14 cellular contexts compared by ENCODE assay signal in the genomic region with DNA sequence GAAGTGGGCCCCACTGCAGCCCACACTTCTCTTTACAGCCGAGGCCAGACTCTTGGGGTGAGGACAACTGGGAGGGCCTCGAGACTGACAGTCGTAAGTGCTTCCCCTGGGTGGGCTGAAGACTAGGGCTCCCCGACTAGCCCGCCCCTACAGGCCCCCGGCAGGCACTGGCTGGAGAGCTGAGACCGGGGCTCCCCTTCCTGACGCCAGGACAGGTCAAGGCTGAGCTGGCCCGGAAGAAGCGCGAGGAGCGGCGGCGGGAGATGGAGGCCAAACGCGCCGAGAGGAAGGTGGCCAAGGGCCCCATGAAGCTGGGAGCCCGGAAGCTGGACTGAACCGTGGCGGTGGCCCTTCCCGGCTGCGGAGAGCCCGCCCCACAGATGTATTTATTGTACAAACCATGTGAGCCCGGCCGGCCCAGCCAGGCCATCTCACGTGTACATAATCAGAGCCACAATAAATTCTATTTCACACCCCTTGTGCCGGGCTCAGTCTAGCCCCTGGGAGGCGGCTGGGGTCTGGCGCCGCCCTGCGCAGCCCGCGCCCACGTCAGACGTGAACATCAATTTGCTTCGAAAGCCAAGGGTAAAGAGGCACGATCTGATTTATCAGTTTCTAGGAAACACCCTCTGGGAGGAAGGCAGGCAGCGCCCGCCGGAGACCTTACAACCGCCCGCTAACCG. TPM values are rescaled to one million over a fixed set of nuclear protein-coding genes. Genes with fewer than 3 reads are reported as not detected.
A peak's percentile ranks its signal among the peaks of the same experiment; 100 is the strongest.
DNase-seq lines count a peak whose midpoint lies in the region; ATAC-seq and TF ChIP-seq lines count a peak whose summit lies in the region.
"Had no signal": no experiment of that assay in that cellular context is flagged by ENCODE, and none has a peak within 500 bp of the region (broad histone marks: within the 10 kb centered on the region; RNA-seq: fewer than 3 reads in every experiment).

No MANE protein-coding gene starts in this region.

- DNase-seq in 8988T, result peak; percentile 34
- DNase-seq in activated CD8-positive, alpha-beta T cell treated with anti-CD3 and anti-CD28 coated beads, Interleukin-2, amount 10 ng/mL, durations not matched to agents 7 days and 5 days, result no peak
- no peak for DNase-seq in mesenchymal stem cell
- DNase-seq in BE2C, result no peak
- no peak for DNase-seq in GDM1 (lab: John Stamatoyannopoulos, UW)
- DNase-seq: activated CD8-positive, alpha-beta memory T cell treated with anti-CD3 and anti-CD28 coated beads, Interleukin-2, amount 50 U/mL, for 48 hours; C1 segment of cervical spinal cord; NCI-H1417; NCI-H510A treated with DMSO at 0.1 percent for 48 hours; stimulated activated CD4-positive, alpha-beta T cell treated with anti-CD3 and anti-CD28 coated beads, Interleukin-4, amount 100 ng/mL, for 1 hour had no signal

- H3K4ac ChIP-seq in mesenchymal stem cell (ENCODE audit: low read depth in 1 of 2, low read length in 2 of 2), result no peak overlapping the region

- H3K9me3 ChIP-seq in ES-I3 (ENCODE audit: control insufficient read depth, insufficient read depth, low read length) (no peaks in the 10 kb centered on the region), mesenchymal stem cell (ENCODE audit: control insufficient read depth, low read length) (no peaks in the 10 kb centered on the region), BE2C (no peaks in the 10 kb centered on the region)

- no peak overlapping the region for H3K27ac ChIP-seq in mesenchymal stem cell (ENCODE audit: low read length, poor library complexity, severe bottlenecking)

- no peak overlapping the region for H3K14ac ChIP-seq in mesenchymal stem cell (ENCODE audit: low read length in 2 of 2)

- no peak overlapping the region for H2AK5ac ChIP-seq in mesenchymal stem cell (ENCODE audit: low read length, severe bottlenecking)

- H3K27me3 ChIP-seq in mesenchymal stem cell (ENCODE audit: control insufficient read depth in 1 of 2, insufficient read depth in 1 of 2, low read length in 2 of 2), result no peaks in the 10 kb centered on the region
- no peaks in the 10 kb centered on the region for H3K27me3 ChIP-seq in BE2C

- H3K4me3 Mint-ChIP-seq in activated CD8-positive, alpha-beta T cell treated with anti-CD3 and anti-CD28 coated beads, Interleukin-2, amount 10 ng/mL, durations not matched to agents 7 days and 5 days, result peak overlapping the region; percentile 28
- H3K4me3 Mint-ChIP-seq: stimulated activated naive CD8-positive, alpha-beta T cell treated with anti-CD3 and anti-CD28 coated beads, Interleukin-15, Interleukin-2, amounts not matched to agents 100 ng/mL and 50 ng/mL, for 24 hours had no signal

- H3K4me1 ChIP-seq in ES-I3 (ENCODE audit: insufficient read depth, low read length) (no peaks in the 10 kb centered on the region; the same call in 1 of the 2 replicates), mesenchymal stem cell (ENCODE audit: control insufficient read depth, insufficient read depth, low read depth, low read length) (peaks cover 30% of the 10 kb centered on the region), BE2C (no peaks in the 10 kb centered on the region)

- H2BK15ac ChIP-seq in mesenchymal stem cell (ENCODE audit: low read depth, poor library complexity, severe bottlenecking), result no peak overlapping the region

- H4K91ac ChIP-seq in mesenchymal stem cell (ENCODE audit: low read length), result no peak overlapping the region

- H3K23ac ChIP-seq in mesenchymal stem cell (ENCODE audit: low read length in 2 of 2), result no peak overlapping the region

- 91% methylated on average over 43 of the region's 43 CpGs for WGBS in mesenchymal stem cell

- H3K4me3 ChIP-seq in mesenchymal stem cell (ENCODE audit: insufficient read depth in 1 of 2, low read depth in 1 of 2, low read length in 2 of 2), result no peak overlapping the region
- no peak overlapping the region for H3K4me3 ChIP-seq in BE2C (ENCODE audit: low read depth, low read length)

- H2BK5ac ChIP-seq in mesenchymal stem cell (ENCODE audit: low read depth, low read length, poor library complexity, severe bottlenecking), result no peak overlapping the region

- peak overlapping the region; percentile 64 for H4K8ac ChIP-seq in mesenchymal stem cell (ENCODE audit: low read length)

- no peaks in the 10 kb centered on the region for H3K27me3 Mint-ChIP-seq in activated CD8-positive, alpha-beta T cell treated with anti-CD3 and anti-CD28 coated beads, Interleukin-2, amount 10 ng/mL, durations not matched to agents 7 days and 5 days (ENCODE audit: low read depth)
- H3K27me3 Mint-ChIP-seq: stimulated activated naive CD8-positive, alpha-beta T cell treated with anti-CD3 and anti-CD28 coated beads, Interleukin-15, Interleukin-2, amounts not matched to agents 100 ng/mL and 50 ng/mL, for 24 hours had no signal

- POLR2A ChIA-PET in activated CD8-positive, alpha-beta T cell treated with anti-CD3 and anti-CD28 coated beads, Interleukin-2, amount 10 ng/mL, durations not matched to agents 7 days and 5 days (lab: Charles Lee), result interaction anchor here (1.1 to 3.2 kb wide), 2 partner anchors 13 to 27 kb away, joined by 3 to 12 read pairs; a partner anchor contains a TSS

- H3K18ac ChIP-seq in mesenchymal stem cell (ENCODE audit: low read depth in 1 of 2, low read length in 2 of 2), result no peak overlapping the region

- H2BK12ac ChIP-seq in mesenchymal stem cell (ENCODE audit: low read length in 2 of 2), result no peak overlapping the region

- CTCF ChIA-PET in activated CD8-positive, alpha-beta T cell treated with anti-CD3 and anti-CD28 coated beads, Interleukin-2, amount 10 ng/mL, durations not matched to agents 7 days and 5 days (lab: Charles Lee), result interaction anchor here (1.1 to 1.4 kb wide), 3 partner anchors 14 to 56 kb away, joined by 3 to 4 read pairs (median 3); no protein-coding TSS in a partner anchor

- no peak overlapping the region for H2BK120ac ChIP-seq in mesenchymal stem cell (ENCODE audit: low read depth, low read length)

- H3K79me1 ChIP-seq in mesenchymal stem cell (replicated peaks; ENCODE audit: low read length, poor library complexity, severe bottlenecking), result peaks cover 5% of the 10 kb centered on the region

- no peak overlapping the region for H3K27ac Mint-ChIP-seq in activated CD8-positive, alpha-beta T cell treated with anti-CD3 and anti-CD28 coated beads, Interleukin-2, amount 10 ng/mL, durations not matched to agents 7 days and 5 days
- H3K27ac Mint-ChIP-seq: stimulated activated naive CD8-positive, alpha-beta T cell treated with anti-CD3 and anti-CD28 coated beads, Interleukin-15, Interleukin-2, amounts not matched to agents 100 ng/mL and 50 ng/mL, for 24 hours had no signal

- H3K4me1 Mint-ChIP-seq in activated CD8-positive, alpha-beta T cell treated with anti-CD3 and anti-CD28 coated beads, Interleukin-2, amount 10 ng/mL, durations not matched to agents 7 days and 5 days (ENCODE audit: low read depth), result peaks cover 17% of the 10 kb centered on the region

- H2AFZ ChIP-seq in mesenchymal stem cell (ENCODE audit: low read depth, low read length), result no peak overlapping the region

- H3K9ac ChIP-seq in ES-I3 (ENCODE audit: low read depth, low read length), result peak overlapping the region; percentile 73; the same call in 1 of the 2 replicates
- no peak overlapping the region for H3K9ac ChIP-seq in mesenchymal stem cell (ENCODE audit: low read length)

- no peak overlapping the region for H3K4me2 ChIP-seq in mesenchymal stem cell (ENCODE audit: low read length, poor library complexity, severe bottlenecking)

- H3K36me3 ChIP-seq in ES-I3 (ENCODE audit: insufficient read depth, low read length) (no peaks in the 10 kb centered on the region; the same call in 1 of the 2 replicates), mesenchymal stem cell (ENCODE audit: control insufficient read depth in 1 of 2, insufficient read depth in 2 of 2, low read depth in 1 of 2, low read length in 2 of 2) (peaks cover 61 to 75% of the 10 kb centered on the region in 2 experiments), BE2C (no peaks in the 10 kb centered on the region)

- no peak for ATAC-seq in activated CD8-positive, alpha-beta T cell treated with anti-CD3 and anti-CD28 coated beads, Interleukin-2, amount 10 ng/mL, durations not matched to agents 7 days and 5 days
- no peak for ATAC-seq in HG03159 (IDR thresholded peaks at IDR 0.05; ENCODE audit: unreplicated experiment)
- no peak for ATAC-seq in GM21529 (IDR thresholded peaks at IDR 0.05; ENCODE audit: unreplicated experiment)

- no peaks in the 10 kb centered on the region for H3K9me3 Mint-ChIP-seq in activated CD8-positive, alpha-beta T cell treated with anti-CD3 and anti-CD28 coated beads, Interleukin-2, amount 10 ng/mL, durations not matched to agents 7 days and 5 days (ENCODE audit: insufficient read depth)
- H3K9me3 Mint-ChIP-seq: stimulated activated naive CD8-positive, alpha-beta T cell treated with anti-CD3 and anti-CD28 coated beads, Interleukin-15, Interleukin-2, amounts not matched to agents 100 ng/mL and 50 ng/mL, for 24 hours had no signal

- TF ChIP-seq CTCF in BE2C (IDR thresholded peaks at IDR 0.05; ENCODE audit: low read depth, low read length), result no peak

- H3K36me3 Mint-ChIP-seq in activated CD8-positive, alpha-beta T cell treated with anti-CD3 and anti-CD28 coated beads, Interleukin-2, amount 10 ng/mL, durations not matched to agents 7 days and 5 days (ENCODE audit: low read depth), result peaks cover 16% of the 10 kb centered on the region

RNA-seq across cellular contexts. Expression of a gene that starts 13.5 kb away (rescaled TPM):
- 10 to 100 TPM; 68.0 to 69.5 TPM for total RNA-seq in activated CD8-positive, alpha-beta T cell treated with anti-CD3 and anti-CD28 coated beads, Interleukin-2, amount 10 ng/mL, durations not matched to agents 7 days and 5 days
- polyA plus RNA-seq in mesenchymal stem cell (2013, experiment 1 of 2), result 114 TPM
- polyA plus RNA-seq in mesenchymal stem cell (2013, experiment 2 of 2), result 115 TPM
- 66.9 TPM for polyA plus RNA-seq in BE2C (2012; ENCODE audit: insufficient read depth, insufficient read length, low read depth)

RNA-seq across cellular contexts. Expression of a gene that starts 19.8 kb away (rescaled TPM):
- total RNA-seq in activated CD8-positive, alpha-beta T cell treated with anti-CD3 and anti-CD28 coated beads, Interleukin-2, amount 10 ng/mL, durations not matched to agents 7 days and 5 days, result 10 to 100 TPM; 64.7 to 70.8 TPM
- 52.8 TPM for polyA plus RNA-seq in mesenchymal stem cell (2013, experiment 1 of 2)
- polyA plus RNA-seq in mesenchymal stem cell (2013, experiment 2 of 2), result 46.9 TPM
- 99.8 TPM for polyA plus RNA-seq in BE2C (2012; ENCODE audit: insufficient read depth, insufficient read length, low read depth)

RNA-seq across cellular contexts. Expression of a gene that starts 31.9 kb away (rescaled TPM):
- 10 to 100 TPM; 39.2 to 40.7 TPM for total RNA-seq in activated CD8-positive, alpha-beta T cell treated with anti-CD3 and anti-CD28 coated beads, Interleukin-2, amount 10 ng/mL, durations not matched to agents 7 days and 5 days
- polyA plus RNA-seq in mesenchymal stem cell (2013, experiment 1 of 2), result 64.9 TPM
- polyA plus RNA-seq in mesenchymal stem cell (2013, experiment 2 of 2), result 59.8 TPM
- polyA plus RNA-seq in BE2C (2012; ENCODE audit: insufficient read depth, insufficient read length, low read depth), result 321 TPM

RNA-seq across cellular contexts. Expression of a gene that starts 34.0 kb away (rescaled TPM):
- 10 to 100 TPM; 32.0 to 33.6 TPM for total RNA-seq in activated CD8-positive, alpha-beta T cell treated with anti-CD3 and anti-CD28 coated beads, Interleukin-2, amount 10 ng/mL, durations not matched to agents 7 days and 5 days
- polyA plus RNA-seq in mesenchymal stem cell (2013, experiment 1 of 2), result 50.0 TPM
- 53.5 TPM for polyA plus RNA-seq in mesenchymal stem cell (2013, experiment 2 of 2)
- 68.0 TPM for polyA plus RNA-seq in BE2C (2012; ENCODE audit: insufficient read depth, insufficient read length, low read depth)

RNA-seq across cellular contexts. Expression of a gene that starts 37.5 kb away (rescaled TPM):
- 10 to 100 TPM; 94.4 to 95.3 TPM for total RNA-seq in activated CD8-positive, alpha-beta T cell treated with anti-CD3 and anti-CD28 coated beads, Interleukin-2, amount 10 ng/mL, durations not matched to agents 7 days and 5 days
- 22.5 TPM for polyA plus RNA-seq in mesenchymal stem cell (2013, experiment 1 of 2)
- polyA plus RNA-seq in mesenchymal stem cell (2013, experiment 2 of 2), result 22.6 TPM
- 3.9 TPM for polyA plus RNA-seq in BE2C (2012; ENCODE audit: insufficient read depth, insufficient read length, low read depth)
